ENCODE assay signal across 10 cellular contexts in genomic region chr3:123036352-123037014, GRCh38.
DNase-seq lines count a peak whose midpoint lies in the region; ATAC-seq and TF ChIP-seq lines count a peak whose summit lies in the region.
"Had no signal": no experiment of that assay in that cellular context is flagged by ENCODE, and none has a peak within 500 bp of the region (broad histone marks: within the 10 kb centered on the region; RNA-seq: fewer than 3 reads in every experiment).

No MANE protein-coding gene starts in this region.

- H3K27me3 ChIP-seq in neutrophil = peaks cover 31% of the 10 kb centered on the region

- DNase-seq in GF-D8 (lab: John Stamatoyannopoulos, UW) = peak; percentile 75
- DNase-seq in NCI-H69 (lab: John Stamatoyannopoulos, UW) = peak; percentile 10
- peak; percentile 76 for DNase-seq in choroid plexus epithelial cell (ENCODE audit: low read depth)
- no peak for DNase-seq in GM10266 (ENCODE audit: extremely low spot score)
- DNase-seq: activated CD4-positive, alpha-beta T cell treated with anti-CD3 and anti-CD28 coated beads for 1 hour; retina had no signal

- no peak for TF ChIP-seq CTCF in choroid plexus epithelial cell (conservative IDR thresholded peaks at IDR 0.05; ENCODE audit: low read depth, low read length)
- no peak for TF ChIP-seq CTCF in neutrophil (IDR thresholded peaks at IDR 0.05)
- TF ChIP-seq CTCF in GM10266 (IDR thresholded peaks at IDR 0.05; ENCODE audit: control insufficient read depth, insufficient read depth, low read depth, missing control alignments) = no peak

- H3K4me3 ChIP-seq in choroid plexus epithelial cell (ENCODE audit: low read depth, low read length) (no peak overlapping the region), neutrophil (ENCODE audit: low read depth in 1 of 2, low read length in 1 of 2) (peak overlapping the region; percentile 14 to 36)

- peak overlapping the region; percentile 79 for H3K27ac ChIP-seq in neutrophil

- H3K9me3 ChIP-seq in neutrophil = no peaks in the 10 kb centered on the region

- peaks cover 17 to 21% of the 10 kb centered on the region in 2 experiments for H3K4me1 ChIP-seq in neutrophil (ENCODE audit: control insufficient read depth in 1 of 2, insufficient read depth in 1 of 2, low read depth in 1 of 2, low read length in 1 of 2)

- H3K36me3 ChIP-seq in neutrophil = no peaks in the 10 kb centered on the region

- ATAC-seq in HG03439 (IDR thresholded peaks at IDR 0.05; ENCODE audit: unreplicated experiment) (no peak), GM21390 (IDR thresholded peaks at IDR 0.05; ENCODE audit: unreplicated experiment) (no peak), GM19463 (IDR thresholded peaks at IDR 0.05; ENCODE audit: unreplicated experiment) (no peak)
